Comparison of ENCODE assay signal across 2 cellular contexts in genomic region chr14:75825147-75825592, GRCh38.
TF ChIP-seq lines count a peak whose summit lies in the region.

No MANE protein-coding gene starts in this region.

TF ChIP-seq in HEK293, 187 proteins besides CTCF, POLR2A, EP300 and RAD21 (continued from another document):
- TF ChIP-seq ZNF280D (tag by site-specific recombination; IDR thresholded peaks at IDR 0.05) (no peak), ZNF112 (tag by site-specific recombination; IDR thresholded peaks at IDR 0.05) (no peak), ZSCAN5A (tag by site-specific recombination; IDR thresholded peaks at IDR 0.05) (no peak), PRDM1 (tag by site-specific recombination; IDR thresholded peaks at IDR 0.05) (peak; percentile 31; the same call in 1 of the 2 replicates), ZNF830 (tag by site-specific recombination; IDR thresholded peaks at IDR 0.05; ENCODE audit: low read depth) (no peak), ZNF416 (tag by site-specific recombination; IDR thresholded peaks at IDR 0.05) (no peak), GLIS1 (tag by site-specific recombination; IDR thresholded peaks at IDR 0.05) (peak; percentile 63; the same call in 1 of the 2 replicates), ZNF571 (tag by site-specific recombination; IDR thresholded peaks at IDR 0.05) (no peak), TSHZ1 (tag by site-specific recombination; IDR thresholded peaks at IDR 0.05; ENCODE audit: borderline replicate concordance) (no peak), ZNF335 (tag by site-specific recombination; conservative IDR thresholded peaks at IDR 0.05) (no peak), ZBTB48 (tag by site-specific recombination; IDR thresholded peaks at IDR 0.05) (no peak)

TF ChIP-seq in WTC11, 78 proteins besides CTCF, POLR2A, EP300 and RAD21 (continued from another document):
- no peak for TF ChIP-seq ATF6 (CRISPR knock-in tag; IDR thresholded peaks at IDR 0.05)
- no peak for TF ChIP-seq ZNF317 (CRISPR knock-in tag; IDR thresholded peaks at IDR 0.05; ENCODE audit: borderline replicate concordance, low read depth)
- TF ChIP-seq NFYB (CRISPR knock-in tag; conservative IDR thresholded peaks at IDR 0.05; ENCODE audit: low read depth) = no peak
- no peak for TF ChIP-seq FOXP1 (CRISPR knock-in tag; IDR thresholded peaks at IDR 0.05; ENCODE audit: borderline replicate concordance)
- TF ChIP-seq ELF4 (CRISPR knock-in tag; IDR thresholded peaks at IDR 0.05; ENCODE audit: low read depth) = no peak
- no peak for TF ChIP-seq NFE2L1 (CRISPR knock-in tag; IDR thresholded peaks at IDR 0.05)
- TF ChIP-seq ZNF416 (CRISPR knock-in tag; IDR thresholded peaks at IDR 0.05) = no peak
- no peak for TF ChIP-seq ZBTB21 (CRISPR knock-in tag; IDR thresholded peaks at IDR 0.05; ENCODE audit: borderline replicate concordance)
